Comparison of ENCODE assay signal across 17 cellular contexts in genomic region chr3:37770938-37771918, GRCh38.
DNase-seq lines count a peak whose midpoint lies in the region; ATAC-seq and TF ChIP-seq lines count a peak whose summit lies in the region.
"Had no signal": no experiment of that assay in that cellular context is flagged by ENCODE, and none has a peak within 500 bp of the region (broad histone marks: within the 10 kb centered on the region; RNA-seq: fewer than 3 reads in every experiment).

No MANE protein-coding gene starts in this region.

- no peaks in the 10 kb centered on the region for H3K79me2 ChIP-seq in MM.1S (ENCODE audit: low read length)

- peaks cover 80% of the 10 kb centered on the region for H3K4me1 Mint-ChIP-seq in nephron progenitor cell
- H3K4me1 Mint-ChIP-seq: activated B cell treated with CpG ODN at 0.5 μM for 24 hours had no signal

- H4K20me1 ChIP-seq in MM.1S (ENCODE audit: insufficient read depth, low read length) = no peaks in the 10 kb centered on the region

- no peak for TF ChIP-seq CTCF in BE2C (IDR thresholded peaks at IDR 0.05; ENCODE audit: low read depth, low read length)
- no peak for TF ChIP-seq CTCF in nephron progenitor cell (IDR thresholded peaks at IDR 0.05)
- no peak for TF ChIP-seq CTCF in MM.1S (IDR thresholded peaks at IDR 0.05; ENCODE audit: low read length)

- no peaks in the 10 kb centered on the region for H3K27me3 Mint-ChIP-seq in nephron progenitor cell (ENCODE audit: low read depth, poor library complexity)
- H3K27me3 Mint-ChIP-seq: activated B cell treated with CpG ODN at 0.5 μM for 24 hours had no signal

- peak overlapping the region; percentile 25 for H3K27ac Mint-ChIP-seq in nephron progenitor cell
- H3K27ac Mint-ChIP-seq: activated B cell treated with CpG ODN at 0.5 μM for 24 hours had no signal

- H3K27me3 ChIP-seq in BE2C (no peaks in the 10 kb centered on the region), MM.1S (replicated peaks; ENCODE audit: insufficient read depth, low read length) (no peaks in the 10 kb centered on the region)
- H3K27me3 ChIP-seq: dorsolateral prefrontal cortex, tibial nerve had no signal

- H3F3A ChIP-seq in MM.1S (ENCODE audit: insufficient read depth, low read length) = peaks cover 8% of the 10 kb centered on the region; the same call in 1 of the 2 replicates

- H3K36me3 ChIP-seq in BE2C (no peaks in the 10 kb centered on the region), MM.1S (replicated peaks; ENCODE audit: insufficient read depth, low read length) (no peaks in the 10 kb centered on the region)
- H3K36me3 ChIP-seq: tibial nerve had no signal

- no peak overlapping the region for H3K4me3 ChIP-seq in BE2C (ENCODE audit: low read depth, low read length)
- H3K4me3 ChIP-seq in MM.1S (ENCODE audit: low read length) = no peak overlapping the region
- H3K4me3 ChIP-seq: dorsolateral prefrontal cortex, SK-N-MC, tibial nerve had no signal

- peaks cover 16% of the 10 kb centered on the region for H3K36me3 Mint-ChIP-seq in nephron progenitor cell (ENCODE audit: low read depth)
- H3K36me3 Mint-ChIP-seq: activated naive CD8-positive, alpha-beta T cell treated with anti-CD3 and anti-CD28 coated beads, Interleukin-2, amount 10 ng/mL, durations not matched to agents 7 days and 5 days had no signal

- intact Hi-C loops in cardiac septum (cut with DNase I) = loop anchor here (2.0 to 5.0 kb wide), 2 partner anchors 34 to 244 kb away; no protein-coding TSS in a partner anchor

- H3K4me1 ChIP-seq in BE2C (peaks cover 19% of the 10 kb centered on the region), MM.1S (ENCODE audit: low read length) (peaks cover 14% of the 10 kb centered on the region)
- H3K4me1 ChIP-seq: foreskin keratinocyte had no signal

- H3K9me3 Mint-ChIP-seq in nephron progenitor cell = peaks cover 9% of the 10 kb centered on the region
- H3K9me3 Mint-ChIP-seq: activated B cell treated with CpG ODN at 0.5 μM for 24 hours; activated naive CD8-positive, alpha-beta T cell treated with anti-CD3 and anti-CD28 coated beads, Interleukin-2, amount 10 ng/mL, durations not matched to agents 7 days and 5 days had no signal

- H3K27ac ChIP-seq in MM.1S (ENCODE audit: low read length) = no peak overlapping the region
- H3K27ac ChIP-seq: foreskin keratinocyte, SK-N-MC had no signal

- no peak overlapping the region for H3K9ac ChIP-seq in MM.1S (ENCODE audit: low read length)

- H3K9me3 ChIP-seq in BE2C = no peaks in the 10 kb centered on the region
- no peaks in the 10 kb centered on the region for H3K9me3 ChIP-seq in MM.1S (replicated peaks; ENCODE audit: insufficient read depth, low read length)
- H3K9me3 ChIP-seq: tibial nerve had no signal

- no peak overlapping the region for H3K4me2 ChIP-seq in MM.1S (ENCODE audit: low read depth, low read length)

- H2AFZ ChIP-seq in MM.1S (ENCODE audit: low read length) = no peak overlapping the region

- no peaks in the 10 kb centered on the region for H3K9me2 ChIP-seq in MM.1S (replicated peaks; ENCODE audit: insufficient read depth, low read length)

- ATAC-seq in HG02852 (IDR thresholded peaks at IDR 0.05; ENCODE audit: unreplicated experiment) = no peak
- ATAC-seq: foreskin keratinocyte had no signal

- DNase-seq in BE2C = peak; percentile 46
- peak; percentile 49 for DNase-seq in amniotic epithelial cell (ENCODE audit: low read depth)
- DNase-seq in cardiac septum (ENCODE audit: low spot score) = peak; percentile 82
- DNase-seq in nephron progenitor cell = no peak
- DNase-seq in NCI-H69 (lab: John Stamatoyannopoulos, UW) = no peak
- DNase-seq in effector CD8-positive, alpha-beta T cell (lab: John Stamatoyannopoulos, UW) = no peak
- DNase-seq in MM.1S = no peak
- DNase-seq: ACHN; activated B cell treated with CpG ODN at 0.5 μM for 24 hours; activated naive CD8-positive, alpha-beta T cell treated with anti-CD3 and anti-CD28 coated beads, Interleukin-2, amount 10 ng/mL, durations not matched to agents 7 days and 5 days; dorsolateral prefrontal cortex; foreskin keratinocyte; NCI-H1694 treated with DMSO at 0.1 percent for 48 hours; stimulated activated CD4-positive, alpha-beta T cell treated with anti-CD3 and anti-CD28 coated beads, Interleukin-12 subunit alpha, Interleukin-12 subunit beta, amount 100 ng/mL, for 4 hours had no signal

- H3K4me3 Mint-ChIP-seq in nephron progenitor cell = no peak overlapping the region
- H3K4me3 Mint-ChIP-seq: activated B cell treated with CpG ODN at 0.5 μM for 24 hours; activated naive CD8-positive, alpha-beta T cell treated with anti-CD3 and anti-CD28 coated beads, Interleukin-2, amount 10 ng/mL, durations not matched to agents 7 days and 5 days had no signal

Comparison
In these comparisons a context has a peak if more than half of its experiments do, and no peak if none do; other contexts are left out.
1. DNase-seq: peak in BE2C (single experiment), amniotic epithelial cell (single experiment) and cardiac septum (single experiment); none in nephron progenitor cell (single experiment), NCI-H69 (single experiment), effector CD8-positive, alpha-beta T cell (single experiment) and MM.1S (single experiment).